26 cellular contexts compared by ENCODE assay signal in the genomic region with DNA sequence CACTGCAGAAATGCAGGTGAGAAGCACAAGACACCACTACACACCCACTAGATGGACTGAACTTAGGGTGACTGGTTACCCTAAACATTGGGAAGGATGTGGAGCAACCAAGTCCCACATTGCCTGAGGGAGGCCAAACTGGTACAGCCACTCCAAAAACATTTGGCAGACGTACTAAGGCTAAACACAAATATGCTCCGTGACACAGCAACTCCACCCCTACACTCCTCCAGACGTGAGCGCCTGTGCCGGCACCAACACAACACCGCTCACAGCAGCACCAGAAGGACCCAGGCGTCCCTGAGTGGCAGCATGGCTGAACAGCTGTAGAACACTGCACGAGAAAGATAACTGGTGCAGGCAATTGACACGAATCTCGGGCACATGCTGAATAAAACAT. TPM values are rescaled to one million over a fixed set of nuclear protein-coding genes. Genes with fewer than 3 reads are reported as not detected.
DNase-seq lines count a peak whose midpoint lies in the region; ATAC-seq and TF ChIP-seq lines count a peak whose summit lies in the region.
"Had no signal": no experiment of that assay in that cellular context is flagged by ENCODE, and none has a peak within 500 bp of the region (broad histone marks: within the 10 kb centered on the region; RNA-seq: fewer than 3 reads in every experiment).

No MANE protein-coding gene starts in this region.

- H3K9me3 Mint-ChIP-seq in activated CD4-positive, alpha-beta memory T cell treated with anti-CD3 and anti-CD28 coated beads for 36 hours: no peaks in the 10 kb centered on the region
- H3K9me3 Mint-ChIP-seq: activated T-cell treated with anti-CD3 and anti-CD28 coated beads, Interleukin-2, amount 50 U/mL, for 4 hours; nephron; stimulated activated naive B cell treated with anti-CD40 and anti-IgM and Interleukin-4, amounts not matched to agents 10 μg/mL and 1 μg/mL and 100 μg/mL, for 72 hours had no signal

- H3K27me3 ChIP-seq in neutrophil: no peaks in the 10 kb centered on the region
- H3K27me3 ChIP-seq: BE2C, testis had no signal

- H3K27me3 Mint-ChIP-seq in activated CD4-positive, alpha-beta memory T cell treated with anti-CD3 and anti-CD28 coated beads for 36 hours: no peaks in the 10 kb centered on the region
- H3K27me3 Mint-ChIP-seq: stimulated activated naive B cell treated with anti-CD40 and anti-IgM and Interleukin-4, amounts not matched to agents 10 μg/mL and 1 μg/mL and 100 μg/mL, for 72 hours had no signal

- no peak overlapping the region for H3K4me3 Mint-ChIP-seq in activated CD4-positive, alpha-beta memory T cell treated with anti-CD3 and anti-CD28 coated beads for 36 hours
- H3K4me3 Mint-ChIP-seq: activated T-cell treated with anti-CD3 and anti-CD28 coated beads, Interleukin-2, amount 50 U/mL, for 4 hours; nephron; stimulated activated naive B cell treated with anti-CD40 and anti-IgM and Interleukin-4, amounts not matched to agents 10 μg/mL and 1 μg/mL and 100 μg/mL, for 72 hours had no signal

- H3K27ac Mint-ChIP-seq in activated CD4-positive, alpha-beta memory T cell treated with anti-CD3 and anti-CD28 coated beads for 36 hours: no peak overlapping the region
- H3K27ac Mint-ChIP-seq: nephron; stimulated activated naive B cell treated with anti-CD40 and anti-IgM and Interleukin-4, amounts not matched to agents 10 μg/mL and 1 μg/mL and 100 μg/mL, for 72 hours had no signal

- peak overlapping the region; percentile 20 for H3K27ac ChIP-seq in neutrophil
- H3K27ac ChIP-seq: A549, parathyroid adenoma, testis had no signal

- TF ChIP-seq CTCF in epithelial cell of esophagus (IDR thresholded peaks at IDR 0.05; ENCODE audit: insufficient read depth, low read depth, low read length, missing control alignments): no peak
- TF ChIP-seq CTCF in neutrophil (IDR thresholded peaks at IDR 0.05): no peak

- no peaks in the 10 kb centered on the region for H3K9me3 ChIP-seq in neutrophil
- H3K9me3 ChIP-seq: A549, BE2C, testis had no signal

- H3K4me1 ChIP-seq in neutrophil (ENCODE audit: control insufficient read depth in 1 of 2, insufficient read depth in 1 of 2, low read depth in 1 of 2, low read length in 1 of 2): peaks cover 17 to 19% of the 10 kb centered on the region in 2 experiments
- H3K4me1 ChIP-seq: A549, BE2C, parathyroid adenoma, testis had no signal

- no peak for ATAC-seq in left ventricle myocardium superior
- no peak for ATAC-seq in Right ventricle myocardium inferior
- ATAC-seq: A549; activated T-cell treated with anti-CD3 and anti-CD28 coated beads, Interleukin-2, amount 50 U/mL, for 4 hours; stimulated activated naive B cell treated with anti-CD40 and anti-IgM and Interleukin-4, amounts not matched to agents 10 μg/mL and 1 μg/mL and 100 μg/mL, for 72 hours had no signal

- CTCF ChIA-PET in activated CD4-positive, alpha-beta memory T cell treated with anti-CD3 and anti-CD28 coated beads for 36 hours (lab: Charles Lee): no interaction called here

- H3K36me3 ChIP-seq in neutrophil: peaks cover 98% of the 10 kb centered on the region

- DNase-seq in left ventricle myocardium superior: peak; percentile 16
- no peak for DNase-seq in Right ventricle myocardium inferior (ENCODE audit: missing footprints)
- DNase-seq in epithelial cell of esophagus (ENCODE audit: low read depth): peak; percentile 77
- no peak for DNase-seq in activated CD4-positive, alpha-beta memory T cell treated with anti-CD3 and anti-CD28 coated beads for 36 hours
- DNase-seq in OCI-M1 (lab: John Stamatoyannopoulos, UW): no peak
- DNase-seq in activated CD4-positive, alpha-beta T cell treated with anti-CD3 and anti-CD28 coated beads, Interleukin-2, amount 50 U/mL, for 1 hour: no peak
- no peak for DNase-seq in stimulated activated CD4-positive, alpha-beta T cell treated with anti-CD3 and anti-CD28 coated beads, Interleukin-12 subunit alpha, Interleukin-12 subunit beta, amount 100 ng/mL, for 4 hours
- DNase-seq: activated CD4-positive, alpha-beta T cell treated with anti-CD3 and anti-CD28 coated beads for 4 hours; activated naive CD4-positive, alpha-beta T cell; activated T-cell treated with anti-CD3 and anti-CD28 coated beads, Interleukin-2, amount 50 U/mL, for 4 hours; BE2C; Calu3; DND-41; KG1; MM.1S; NCI-H1417; NCI-H2029 treated with DMSO at 0.1 percent for 48 hours; NCI-H345; stimulated activated CD4-positive, alpha-beta T cell treated with anti-CD3 and anti-CD28 coated beads, Interleukin-15, amount 100 ng/mL, for 24 hours; stimulated activated naive B cell treated with anti-CD40 and anti-IgM and Interleukin-4, amounts not matched to agents 10 μg/mL and 1 μg/mL and 100 μg/mL, for 72 hours; T-helper 2 cell; testis had no signal

- H3K4me3 ChIP-seq in epithelial cell of esophagus (ENCODE audit: low read length) (no peak overlapping the region), neutrophil (ENCODE audit: low read depth in 1 of 2, low read length in 1 of 2) (no peak overlapping the region)
- H3K4me3 ChIP-seq: A549, testis had no signal

- peaks cover 21% of the 10 kb centered on the region for H3K4me1 Mint-ChIP-seq in activated CD4-positive, alpha-beta memory T cell treated with anti-CD3 and anti-CD28 coated beads for 36 hours (ENCODE audit: low read depth)

- intact Hi-C loops in left ventricle myocardium superior (cut with micrococcal nuclease): no loop called here
- intact Hi-C loops in Right ventricle myocardium inferior (cut with DNase I): no loop called here
- intact Hi-C loops in activated CD4-positive, alpha-beta memory T cell treated with anti-CD3 and anti-CD28 coated beads for 36 hours (cut with micrococcal nuclease): no loop called here

- POLR2A ChIA-PET in activated CD4-positive, alpha-beta memory T cell treated with anti-CD3 and anti-CD28 coated beads for 36 hours (lab: Charles Lee): no interaction called here

- peaks cover 26% of the 10 kb centered on the region for H3K36me3 Mint-ChIP-seq in activated CD4-positive, alpha-beta memory T cell treated with anti-CD3 and anti-CD28 coated beads for 36 hours

RNA-seq across cellular contexts. Expression of gene PTTG1IP, which starts 14.7 kb away (rescaled TPM):
- total RNA-seq in left ventricle myocardium superior: 143 TPM
- 160 TPM for total RNA-seq in Right ventricle myocardium inferior
- total RNA-seq in activated CD4-positive, alpha-beta memory T cell treated with anti-CD3 and anti-CD28 coated beads for 36 hours: 10 to 100 TPM; 43.0 to 44.4 TPM

RNA-seq across cellular contexts. Expression of gene SUMO3, which starts 40.9 kb away (rescaled TPM):
- total RNA-seq in left ventricle myocardium superior (72.2 TPM), Right ventricle myocardium inferior (73.9 TPM)
- 10 to 100 TPM; 77.2 to 77.6 TPM for total RNA-seq in activated CD4-positive, alpha-beta memory T cell treated with anti-CD3 and anti-CD28 coated beads for 36 hours

RNA-seq across cellular contexts. Expression of gene UBE2G2, which starts 57.2 kb away (rescaled TPM):
- total RNA-seq in left ventricle myocardium superior (70.0 TPM), Right ventricle myocardium inferior (66.6 TPM)
- total RNA-seq in activated CD4-positive, alpha-beta memory T cell treated with anti-CD3 and anti-CD28 coated beads for 36 hours: 10 to 100 TPM; 87.6 to 96.0 TPM

Comparison
In these comparisons a context has a peak if more than half of its experiments do, and no peak if none do; other contexts are left out.
1. DNase-seq: peak in left ventricle myocardium superior (single experiment) and epithelial cell of esophagus (single experiment); none in Right ventricle myocardium inferior (single experiment), activated CD4-positive, alpha-beta memory T cell treated with anti-CD3 and anti-CD28 coated beads for 36 hours (single experiment), OCI-M1 (single experiment), activated CD4-positive, alpha-beta T cell treated with anti-CD3 and anti-CD28 coated beads, Interleukin-2, amount 50 U/mL, for 1 hour (single experiment) and stimulated activated CD4-positive, alpha-beta T cell treated with anti-CD3 and anti-CD28 coated beads, Interleukin-12 subunit alpha, Interleukin-12 subunit beta, amount 100 ng/mL, for 4 hours (single experiment).